8 cellular contexts compared by ENCODE assay signal in the genomic region with DNA sequence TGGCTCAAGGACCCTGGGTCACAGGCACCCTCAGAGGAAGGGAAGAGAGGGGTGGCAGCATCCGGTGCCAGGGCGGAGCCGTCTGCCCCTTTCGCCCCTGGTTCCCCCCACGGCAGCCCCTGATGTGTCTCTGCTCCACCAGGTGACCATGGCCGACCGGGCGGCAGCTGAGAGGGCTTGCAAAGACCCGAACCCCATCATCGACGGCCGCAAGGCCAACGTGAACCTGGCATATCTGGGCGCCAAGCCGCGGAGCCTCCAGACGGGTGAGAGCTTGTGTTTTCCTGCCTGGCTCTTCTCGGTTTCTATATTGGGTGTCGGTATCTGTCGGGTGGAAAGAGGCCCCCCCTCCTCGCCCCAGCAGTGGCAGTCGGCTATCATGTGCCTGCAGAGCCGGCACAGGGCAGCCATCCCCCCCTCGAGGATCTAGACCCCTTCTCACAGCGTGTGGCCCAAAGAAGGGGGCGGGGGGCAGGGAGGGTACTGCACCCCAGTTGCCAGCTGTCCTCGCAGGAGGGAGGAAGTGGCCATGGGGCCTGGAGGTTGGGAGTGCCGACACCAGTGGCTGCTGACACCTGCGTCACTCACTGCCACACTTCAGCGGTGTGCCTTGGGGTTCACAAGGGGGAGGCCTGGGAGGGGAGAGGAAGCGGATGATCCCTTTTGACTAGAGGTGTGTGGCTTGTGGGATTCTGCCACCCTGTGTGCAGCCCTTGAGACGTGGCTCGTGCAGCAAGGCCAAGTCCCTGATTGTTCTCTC. TPM values are rescaled to one million over a fixed set of nuclear protein-coding genes. Genes with fewer than 3 reads are reported as not detected.
DNase-seq lines count a peak whose midpoint lies in the region; ATAC-seq and TF ChIP-seq lines count a peak whose summit lies in the region.

No MANE protein-coding gene starts in this region.

- TF ChIP-seq CTCF in OCI-LY1 (IDR thresholded peaks at IDR 0.05; ENCODE audit: low read length) = no peak

- no peaks in the 10 kb centered on the region for H3K9me2 ChIP-seq in OCI-LY1 (ENCODE audit: low read depth, low read length)

- peaks cover 28% of the 10 kb centered on the region for H3K79me2 ChIP-seq in OCI-LY1 (ENCODE audit: insufficient read depth, low read length)

- H2AFZ ChIP-seq in OCI-LY1 (ENCODE audit: low read length) = no peak overlapping the region

- H3K27me3 ChIP-seq in OCI-LY1 (ENCODE audit: insufficient read depth, low read length) (no peaks in the 10 kb centered on the region), skeletal muscle tissue (ENCODE audit: control insufficient read depth in 3 of 3, insufficient read depth in 3 of 3, low read length in 3 of 3) (no peaks in the 10 kb centered on the region)

- H3K4me1 ChIP-seq in OCI-LY1 (ENCODE audit: insufficient read depth, low read length, severe bottlenecking) (peaks cover 82% of the 10 kb centered on the region), skeletal muscle tissue (ENCODE audit: control insufficient read depth in 3 of 3, insufficient read depth in 3 of 3, low read length in 3 of 3) (peaks cover 64 to 69% (median 66%) of the 10 kb centered on the region in 3 donors)

- no peaks in the 10 kb centered on the region for H4K20me1 ChIP-seq in OCI-LY1 (ENCODE audit: insufficient read depth, low read length)

- H3K27ac ChIP-seq in OCI-LY1 (ENCODE audit: low read depth, low read length, poor library complexity, severe bottlenecking) = peak overlapping the region; percentile 97
- H3K27ac ChIP-seq in skeletal muscle tissue (ENCODE audit: low read depth, low read length) = peak overlapping the region; percentile 90

- H3F3A ChIP-seq in OCI-LY1 (ENCODE audit: insufficient read depth, low read length) = peaks cover 15% of the 10 kb centered on the region; the same call in 1 of the 2 replicates

- DNase-seq in activated effector memory CD4-positive, alpha-beta T cell treated with Interleukin-2 at 50 U/mL for 16 hours = peak; percentile 82
- DNase-seq in cardiac septum (ENCODE audit: low spot score) (peak; percentile 88), T1000 (lab: John Stamatoyannopoulos, UW) (no peak), NCI-H1105 (lab: John Stamatoyannopoulos, UW) (no peak)

- H3K36me3 ChIP-seq in OCI-LY1 (ENCODE audit: insufficient read depth, low read length) (peaks cover 58% of the 10 kb centered on the region), skeletal muscle tissue (ENCODE audit: control insufficient read depth in 3 of 3, insufficient read depth in 3 of 3, low read length in 3 of 3) (peaks cover 22 to 25% (median 23%) of the 10 kb centered on the region in 3 donors)

- H3K4me2 ChIP-seq in OCI-LY1 (ENCODE audit: low read length) = peak overlapping the region; percentile 95

- peak overlapping the region; percentile 84 for H3K9ac ChIP-seq in OCI-LY1 (ENCODE audit: low read length)
- H3K9ac ChIP-seq in skeletal muscle tissue (ENCODE audit: low read depth in 1 of 3, low read length in 3 of 3) = peak overlapping the region; percentile 86 to 98 (median 96)

- H3K9me3 ChIP-seq in OCI-LY1 (ENCODE audit: low read length) (no peaks in the 10 kb centered on the region), skeletal muscle tissue (ENCODE audit: control insufficient read depth in 3 of 3, low read length in 3 of 3) (no peaks in the 10 kb centered on the region)

- intact Hi-C loops in cardiac septum (cut with DNase I) = loop anchor here (1.0 to 10.0 kb wide), 3 partner anchors 48 to 322 kb away; partner anchors contain the start of gene PMEPA1

- ATAC-seq in GM18907 (IDR thresholded peaks at IDR 0.05; ENCODE audit: unreplicated experiment) (peak; percentile 31), HG03095 (IDR thresholded peaks at IDR 0.05; ENCODE audit: unreplicated experiment) (no peak)

- H3K4me3 ChIP-seq in OCI-LY1 (ENCODE audit: low read depth, low read length, poor library complexity, severe bottlenecking) = peak overlapping the region; percentile 74
- peak overlapping the region; percentile 71 to 89 (median 77) for H3K4me3 ChIP-seq in skeletal muscle tissue (ENCODE audit: low read length in 3 of 3)

RNA-seq across cellular contexts. Expression of gene RBM38, which starts 1.5 kb away (rescaled TPM):
- total RNA-seq in cardiac septum = 63.1 TPM
- total RNA-seq in skeletal muscle tissue = 60.0 TPM

RNA-seq across cellular contexts. Expression of gene RAE1, which starts 41.6 kb away (rescaled TPM):
- total RNA-seq in cardiac septum (13.8 TPM), skeletal muscle tissue (18.3 TPM)

Comparison
In these comparisons a context has a peak if more than half of its experiments do, and no peak if none do; other contexts are left out.
1. DNase-seq: peak in activated effector memory CD4-positive, alpha-beta T cell treated with Interleukin-2 at 50 U/mL for 16 hours (single experiment) and cardiac septum (single experiment); none in T1000 (single experiment) and NCI-H1105 (single experiment).